Comparison of ENCODE assay signal across 1 cellular context in genomic region chr7:116316838-116317612, GRCh38.
TF ChIP-seq lines count a peak whose summit lies in the region.

No MANE protein-coding gene starts in this region.

TF ChIP-seq in A549, 52 proteins besides CTCF, POLR2A, EP300 and RAD21 (continued from another document):
- TF ChIP-seq MYC (IDR thresholded peaks at IDR 0.05; ENCODE audit: borderline replicate concordance, low read length) = 0 out of 2 replicates have a peak, but pooled peaks have one; percentile 19
- TF ChIP-seq BCL3 (IDR thresholded peaks at IDR 0.05) = peak; percentile 85; the same call in 2 of the 3 replicates
- TF ChIP-seq MAFK (IDR thresholded peaks at IDR 0.05; ENCODE audit: partially characterized antibody) = peak; percentile 9
- no peak for TF ChIP-seq USF2 (IDR thresholded peaks at IDR 0.05)
- no peak for TF ChIP-seq CHD4 (IDR thresholded peaks at IDR 0.05; ENCODE audit: borderline replicate concordance)
- TF ChIP-seq PHF8 (IDR thresholded peaks at IDR 0.05; ENCODE audit: borderline replicate concordance, low read depth) = no peak
- TF ChIP-seq ELK1 (IDR thresholded peaks at IDR 0.05; ENCODE audit: low read depth, low read length) = no peak
- TF ChIP-seq FOXS1 (CRISPR knock-in tag; IDR thresholded peaks at IDR 0.05) = no peak
- no peak for TF ChIP-seq KDM1A (IDR thresholded peaks at IDR 0.05; ENCODE audit: low read depth)
- no peak for TF ChIP-seq CBX8 (IDR thresholded peaks at IDR 0.05)
- TF ChIP-seq RFX5 (IDR thresholded peaks at IDR 0.05) = no peak
- TF ChIP-seq CHD2 (IDR thresholded peaks at IDR 0.05; ENCODE audit: low read length, partially characterized antibody) = no peak
- TF ChIP-seq, protein P1, sequence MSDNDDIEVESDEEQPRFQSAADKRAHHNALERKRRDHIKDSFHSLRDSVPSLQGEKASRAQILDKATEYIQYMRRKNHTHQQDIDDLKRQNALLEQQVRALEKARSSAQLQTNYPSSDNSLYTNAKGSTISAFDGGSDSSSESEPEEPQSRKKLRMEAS (IDR thresholded peaks at IDR 0.05) = peak; percentile 90
- TF ChIP-seq GATA3 (IDR thresholded peaks at IDR 0.05; ENCODE audit: borderline replicate concordance) = peak; percentile 96
- TF ChIP-seq ZFP36 (IDR thresholded peaks at IDR 0.05; ENCODE audit: borderline replicate concordance, partially characterized antibody) = no peak
- no peak for TF ChIP-seq POLR2AphosphoS2 (conservative IDR thresholded peaks at IDR 0.05; ENCODE audit: low read length)
- no peak for TF ChIP-seq HOXA7 (CRISPR knock-in tag; IDR thresholded peaks at IDR 0.05)
- TF ChIP-seq HDAC2 (IDR thresholded peaks at IDR 0.05) = no peak
- no peak for TF ChIP-seq KDM5A (IDR thresholded peaks at IDR 0.05)
- no peak for TF ChIP-seq HOXB13 (CRISPR knock-in tag; IDR thresholded peaks at IDR 0.05; ENCODE audit: low read depth)
- no peak for TF ChIP-seq ZC3H11A (IDR thresholded peaks at IDR 0.05)
- no peak for TF ChIP-seq HOXB5 (CRISPR knock-in tag; IDR thresholded peaks at IDR 0.05)
- peak; percentile 84 for TF ChIP-seq PBX3 (IDR thresholded peaks at IDR 0.05)
- TF ChIP-seq EHF (CRISPR knock-in tag; IDR thresholded peaks at IDR 0.05) = no peak
- TF ChIP-seq SMC3 (IDR thresholded peaks at IDR 0.05) = peak; percentile 73
- peak; percentile 44 to 86 for TF ChIP-seq CEBPB (IDR thresholded peaks at IDR 0.05)
- no peak for TF ChIP-seq NFE2L2 (conservative IDR thresholded peaks at IDR 0.05; ENCODE audit: low read length)
- TF ChIP-seq HES2 (IDR thresholded peaks at IDR 0.05) = 0 out of 2 replicates have a peak, but pooled peaks have one; percentile 30
- TF ChIP-seq SREBF2 (IDR thresholded peaks at IDR 0.05) = no peak
- peak; percentile 98 for TF ChIP-seq JUNB (IDR thresholded peaks at IDR 0.05)
